14 cellular contexts compared by ENCODE assay signal in the genomic region with DNA sequence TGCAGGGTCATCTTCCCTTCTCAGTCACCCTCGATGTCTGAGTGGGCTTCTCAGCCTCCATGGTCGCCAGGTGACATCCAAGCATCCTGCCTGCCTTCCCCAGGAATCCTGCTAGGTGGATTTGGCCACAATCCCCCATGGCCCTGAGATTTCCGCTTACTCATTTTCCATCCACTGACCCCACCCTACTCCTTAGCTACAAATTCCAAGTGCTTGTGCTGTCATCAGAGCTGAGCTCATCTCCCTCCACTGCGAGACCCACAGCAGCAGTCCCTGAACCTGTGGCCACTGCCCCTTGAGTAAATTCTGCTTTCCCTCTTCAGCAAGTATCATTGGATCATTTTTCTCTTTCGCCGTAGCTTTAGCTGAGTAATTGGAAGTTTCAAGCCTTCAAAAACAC.
DNase-seq lines count a peak whose midpoint lies in the region; ATAC-seq and TF ChIP-seq lines count a peak whose summit lies in the region.
"Had no signal": no experiment of that assay in that cellular context is flagged by ENCODE, and none has a peak within 500 bp of the region (broad histone marks: within the 10 kb centered on the region; RNA-seq: fewer than 3 reads in every experiment).

No MANE protein-coding gene starts in this region.

- H3F3A ChIP-seq in smooth muscle cell (ENCODE audit: low read depth): peaks cover 8% of the 10 kb centered on the region

- no peak for TF ChIP-seq CTCF in fibroblast of pulmonary artery (IDR thresholded peaks at IDR 0.05; ENCODE audit: low read length, missing control alignments)
- TF ChIP-seq CTCF in progenitor cell of endocrine pancreas (IDR thresholded peaks at IDR 0.05; ENCODE audit: unreplicated experiment): no peak
- no peak for TF ChIP-seq CTCF in activated CD8-positive, alpha-beta T cell treated with anti-CD3 and anti-CD28 coated beads for 36 hours (IDR thresholded peaks at IDR 0.05)
- no peak for TF ChIP-seq CTCF in smooth muscle cell (IDR thresholded peaks at IDR 0.05; ENCODE audit: borderline replicate concordance, insufficient read depth, poor library complexity, severe bottlenecking)

- no peak overlapping the region for H3K4me2 ChIP-seq in smooth muscle cell
- H3K4me2 ChIP-seq: BLaER1 had no signal

- H3K4me3 ChIP-seq in fibroblast of pulmonary artery (replicated peaks; ENCODE audit: low read depth, low read length) (no peak overlapping the region), smooth muscle cell (no peak overlapping the region)
- H3K4me3 ChIP-seq: BLaER1 had no signal

- H3K27ac ChIP-seq in smooth muscle cell (ENCODE audit: low read depth): no peak overlapping the region
- H3K27ac ChIP-seq: BLaER1 had no signal

- H3K79me2 ChIP-seq in smooth muscle cell (ENCODE audit: low read depth): no peaks in the 10 kb centered on the region

- H3K27ac Mint-ChIP-seq in progenitor cell of endocrine pancreas: peak overlapping the region; percentile 75
- H3K27ac Mint-ChIP-seq in activated CD8-positive, alpha-beta T cell treated with anti-CD3 and anti-CD28 coated beads for 36 hours: no peak overlapping the region
- H3K27ac Mint-ChIP-seq: stimulated activated naive B cell treated with anti-CD40 and anti-IgM and Interleukin-4, amounts not matched to agents 10 μg/mL and 1 μg/mL and 100 μg/mL, for 72 hours had no signal

- ATAC-seq in HG02678 (IDR thresholded peaks at IDR 0.05; ENCODE audit: unreplicated experiment): no peak
- ATAC-seq in activated CD8-positive, alpha-beta T cell treated with anti-CD3 and anti-CD28 coated beads for 36 hours: no peak
- ATAC-seq: Panc1; stimulated activated naive B cell treated with anti-CD40 and anti-IgM and Interleukin-4, amounts not matched to agents 10 μg/mL and 1 μg/mL and 100 μg/mL, for 72 hours had no signal

- POLR2A ChIA-PET in activated CD8-positive, alpha-beta T cell treated with anti-CD3 and anti-CD28 coated beads for 36 hours (lab: Charles Lee): no interaction called here

- no peaks in the 10 kb centered on the region for H3K27me3 ChIP-seq in smooth muscle cell (ENCODE audit: low read depth)
- H3K27me3 ChIP-seq: BLaER1 had no signal

- H2AFZ ChIP-seq in smooth muscle cell (ENCODE audit: low read depth): no peak overlapping the region

- DNase-seq in AG08396 (ENCODE audit: low spot score): peak; percentile 23
- peak; percentile 56 for DNase-seq in SHP77 (lab: John Stamatoyannopoulos, UW)
- peak; percentile 21 for DNase-seq in fibroblast of pulmonary artery (ENCODE audit: low read depth)
- no peak for DNase-seq in progenitor cell of endocrine pancreas (ENCODE audit: low spot score, unreplicated experiment)
- DNase-seq in activated CD8-positive, alpha-beta T cell treated with anti-CD3 and anti-CD28 coated beads for 36 hours: no peak
- no peak for DNase-seq in amygdala (lab: John Stamatoyannopoulos, UW)
- no peak for DNase-seq in smooth muscle cell (lab: John Stamatoyannopoulos, UW; ENCODE audit: unreplicated experiment)
- DNase-seq: activated T-cell treated with anti-CD3 and anti-CD28 coated beads, Interleukin-2, amount 50 U/mL, for 1 hour; NCI-H2107; stimulated activated naive B cell treated with anti-CD40 and anti-IgM and Interleukin-4, amounts not matched to agents 10 μg/mL and 1 μg/mL and 100 μg/mL, for 72 hours had no signal

- H3K27me3 Mint-ChIP-seq in progenitor cell of endocrine pancreas: peaks cover 6% of the 10 kb centered on the region
- peaks cover 13% of the 10 kb centered on the region for H3K27me3 Mint-ChIP-seq in activated CD8-positive, alpha-beta T cell treated with anti-CD3 and anti-CD28 coated beads for 36 hours

- CTCF ChIA-PET in activated CD8-positive, alpha-beta T cell treated with anti-CD3 and anti-CD28 coated beads for 36 hours (lab: Charles Lee): interaction anchor here (1.1 kb wide), 1 partner anchor 90 kb away, joined by 3 read pairs; no protein-coding TSS in a partner anchor

- intact Hi-C loops in activated CD8-positive, alpha-beta T cell treated with anti-CD3 and anti-CD28 coated beads for 36 hours (cut with micrococcal nuclease): no loop called here

- H3K9ac ChIP-seq in smooth muscle cell (ENCODE audit: low read depth): no peak overlapping the region
- H3K9ac ChIP-seq: BLaER1 had no signal

- no peaks in the 10 kb centered on the region for H3K9me3 Mint-ChIP-seq in progenitor cell of endocrine pancreas (ENCODE audit: low read depth)
- no peaks in the 10 kb centered on the region for H3K9me3 Mint-ChIP-seq in activated CD8-positive, alpha-beta T cell treated with anti-CD3 and anti-CD28 coated beads for 36 hours
- H3K9me3 Mint-ChIP-seq: central memory CD8-positive, alpha-beta T cell had no signal

- H3K9me3 ChIP-seq in smooth muscle cell (replicated peaks; ENCODE audit: low read depth): no peaks in the 10 kb centered on the region

- no peaks in the 10 kb centered on the region for H3K36me3 Mint-ChIP-seq in progenitor cell of endocrine pancreas (ENCODE audit: insufficient read depth)
- H3K36me3 Mint-ChIP-seq in activated CD8-positive, alpha-beta T cell treated with anti-CD3 and anti-CD28 coated beads for 36 hours (ENCODE audit: low read depth): no peaks in the 10 kb centered on the region
- H3K36me3 Mint-ChIP-seq: stimulated activated naive B cell treated with anti-CD40 and anti-IgM and Interleukin-4, amounts not matched to agents 10 μg/mL and 1 μg/mL and 100 μg/mL, for 72 hours had no signal

- peaks cover 5% of the 10 kb centered on the region for H3K4me1 Mint-ChIP-seq in progenitor cell of endocrine pancreas (ENCODE audit: low read depth)
- no peaks in the 10 kb centered on the region for H3K4me1 Mint-ChIP-seq in activated CD8-positive, alpha-beta T cell treated with anti-CD3 and anti-CD28 coated beads for 36 hours (ENCODE audit: low read depth)
- H3K4me1 Mint-ChIP-seq: central memory CD8-positive, alpha-beta T cell had no signal

- H4K20me1 ChIP-seq in smooth muscle cell (ENCODE audit: low read depth): no peaks in the 10 kb centered on the region
- H4K20me1 ChIP-seq: BLaER1 had no signal

- no peaks in the 10 kb centered on the region for H3K4me1 ChIP-seq in smooth muscle cell (ENCODE audit: low read depth)

- WGBS in smooth muscle cell (ENCODE audit: low lambda C conversion rate): 87% methylated on average over 6 of the region's 6 CpGs

- H3K4me3 Mint-ChIP-seq in progenitor cell of endocrine pancreas (ENCODE audit: low read depth): no peak overlapping the region
- H3K4me3 Mint-ChIP-seq in activated CD8-positive, alpha-beta T cell treated with anti-CD3 and anti-CD28 coated beads for 36 hours: no peak overlapping the region
- H3K4me3 Mint-ChIP-seq: central memory CD8-positive, alpha-beta T cell; stimulated activated naive B cell treated with anti-CD40 and anti-IgM and Interleukin-4, amounts not matched to agents 10 μg/mL and 1 μg/mL and 100 μg/mL, for 72 hours had no signal

- no peaks in the 10 kb centered on the region for H3K36me3 ChIP-seq in smooth muscle cell (ENCODE audit: low read depth)
- H3K36me3 ChIP-seq: BLaER1 had no signal

Comparison
In these comparisons a context has a peak if more than half of its experiments do, and no peak if none do; other contexts are left out.
1. DNase-seq: peak in AG08396 (single experiment), SHP77 (2 of 2) and fibroblast of pulmonary artery (single experiment); none in progenitor cell of endocrine pancreas (single experiment), activated CD8-positive, alpha-beta T cell treated with anti-CD3 and anti-CD28 coated beads for 36 hours (single experiment), amygdala (0 of 56) and smooth muscle cell (single experiment).